15 cellular contexts compared by ENCODE assay signal in the genomic region with DNA sequence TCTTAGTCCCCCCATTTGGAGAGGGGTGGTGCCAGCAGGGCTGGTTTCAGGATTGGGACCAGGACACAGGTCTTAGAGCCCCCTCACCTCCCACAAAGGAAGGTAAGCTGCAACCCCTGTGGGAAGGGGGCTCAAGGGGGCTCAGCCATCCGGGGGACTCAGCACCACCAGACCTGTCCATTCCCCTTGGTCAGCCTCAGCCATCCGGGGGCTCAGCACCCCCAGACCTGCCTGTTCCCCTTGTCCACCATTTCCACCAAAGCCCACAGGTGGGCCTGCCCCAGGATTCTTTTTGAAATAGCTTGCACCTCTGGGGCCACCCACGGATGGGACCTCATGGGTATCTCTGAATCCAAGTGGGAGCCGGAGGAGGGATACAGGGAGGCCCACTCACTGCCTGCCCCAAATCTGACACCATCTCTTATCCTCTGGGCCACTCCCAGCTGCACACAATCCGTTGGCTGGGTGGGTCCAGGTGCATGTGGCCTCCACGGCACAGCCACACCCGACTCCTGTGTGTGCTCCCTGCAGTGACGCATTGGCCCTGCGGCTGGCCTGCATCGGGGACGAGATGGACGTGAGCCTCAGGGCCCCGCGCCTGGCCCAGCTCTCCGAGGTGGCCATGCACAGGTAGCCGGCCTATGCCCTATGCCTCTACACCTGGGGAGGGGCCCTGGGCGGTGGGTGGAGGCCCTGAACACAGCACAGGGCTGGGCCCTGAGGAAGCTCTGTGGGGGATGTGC. TPM values are rescaled to one million over a fixed set of nuclear protein-coding genes. Genes with fewer than 3 reads are reported as not detected.
DNase-seq lines count a peak whose midpoint lies in the region; ATAC-seq, FAIRE-seq and TF ChIP-seq lines count a peak whose summit lies in the region.
"Had no signal": no experiment of that assay in that cellular context is flagged by ENCODE, and none has a peak within 500 bp of the region (broad histone marks: within the 10 kb centered on the region; RNA-seq: fewer than 3 reads in every experiment).

No MANE protein-coding gene starts in this region.

- TF ChIP-seq CTCF in HCT116 (IDR thresholded peaks at IDR 0.05 in 2 of 3, conservative IDR thresholded peaks at IDR 0.05 in 1 of 3; ENCODE audit: borderline replicate concordance in 1 of 3, insufficient read depth in 1 of 3, low read depth in 2 of 3, low read length in 2 of 3) = no peak
- no peak for TF ChIP-seq CTCF in K562 (IDR thresholded peaks at IDR 0.05 in 2 of 3, conservative IDR thresholded peaks at IDR 0.05 in 1 of 3; ENCODE audit: insufficient read depth in 2 of 3, low read depth in 1 of 3, low read length in 3 of 3)
- TF ChIP-seq CTCF in osteocyte (IDR thresholded peaks at IDR 0.05) = no peak

- TF ChIP-seq EP300 in K562 (IDR thresholded peaks at IDR 0.05; ENCODE audit: low read length) = no peak

- no peak overlapping the region for H3K27ac Mint-ChIP-seq in osteocyte (ENCODE audit: unreplicated experiment)

- 24% methylated on average over 15 of the region's 17 CpGs for WGBS in K562 (ENCODE audit: insufficient coverage, low coverage, missing lambda C conversion rate)

- peak overlapping the region; percentile 93 for H3K9ac ChIP-seq in HCT116 (ENCODE audit: low read length)
- H3K9ac ChIP-seq in K562 (ENCODE audit: insufficient read depth in 1 of 2, low read depth in 2 of 2, low read length in 2 of 2) = peak overlapping the region in 1 of 2 experiments; percentile 71; a peak in 2 of 4 replicates
- H3K9ac ChIP-seq in mucosa of stomach (ENCODE audit: low read length) = peak overlapping the region; percentile 82
- H3K9ac ChIP-seq: parathyroid adenoma had no signal

- no peaks in the 10 kb centered on the region for H3K27me3 Mint-ChIP-seq in osteocyte (ENCODE audit: unreplicated experiment)

- H3K4me3 ChIP-seq in HCT116 (replicated peaks in 1 of 2; ENCODE audit: low read depth in 1 of 2, low read length in 2 of 2) (peak overlapping the region; percentile 71 to 76), K562 (no peak overlapping the region), mucosa of stomach (ENCODE audit: low read length) (peak overlapping the region; percentile 37)
- H3K4me3 ChIP-seq: heart left ventricle had no signal

- TF ChIP-seq RAD21 in HCT116 (IDR thresholded peaks at IDR 0.05; ENCODE audit: low read depth) = no peak
- TF ChIP-seq RAD21 in K562 (CRISPR knock-in tag; conservative IDR thresholded peaks at IDR 0.05 in 1 of 2, IDR thresholded peaks at IDR 0.05 in 1 of 2) = no peak

- no peak overlapping the region for H2AFZ ChIP-seq in HCT116 (ENCODE audit: low read depth, low read length, poor library complexity, severe bottlenecking)
- no peak overlapping the region for H2AFZ ChIP-seq in K562 (ENCODE audit: low read depth, low read length)
- H2AFZ ChIP-seq: parathyroid adenoma had no signal

- RAD21 ChIA-PET in HCT116 (lab: Charles Lee; ENCODE audit: low non-redundant PET in 1 of 2, low total read pairs in 2 of 2, uncharacterized antibody in 2 of 2, unreplicated experiment in 2 of 2) = interaction anchor here in 1 of 2 experiments (0.6 to 1.0 kb wide), 2 partner anchors 9 to 512 kb away, joined by 3 to 4 read pairs; no protein-coding TSS in a partner anchor

- peak overlapping the region; percentile 99 for H3K27ac ChIP-seq in HCT116 (ENCODE audit: low read depth, low read length)
- no peak overlapping the region for H3K27ac ChIP-seq in K562 (ENCODE audit: extremely low read depth, low read depth, low read length)
- H3K27ac ChIP-seq: C4-2B, heart left ventricle, parathyroid adenoma had no signal

- H3K9me3 Mint-ChIP-seq in osteocyte (ENCODE audit: unreplicated experiment) = no peaks in the 10 kb centered on the region
- H3K9me3 Mint-ChIP-seq: stimulated activated naive B cell treated with anti-CD40 and anti-IgM and Interleukin-4, amounts not matched to agents 10 μg/mL and 1 μg/mL and 100 μg/mL, for 72 hours had no signal

- in situ Hi-C loops in K562 (cut with MboI) = no loop called here

- BruUV-seq in HCT116 (replicated peaks; lab: Mats Ljungman, UMichigan) (TSS peak; percentile 51), K562 (replicated peaks; lab: Mats Ljungman, UMichigan) (no TSS peak)

- H3K9me3 ChIP-seq in HCT116 (ENCODE audit: control insufficient read depth in 1 of 2, insufficient read depth in 1 of 2, low read depth in 1 of 2, low read length in 2 of 2) (no peaks in the 10 kb centered on the region), K562 (replicated peaks; ENCODE audit: control insufficient read depth, insufficient read depth, low read depth, low read length) (no peaks in the 10 kb centered on the region), mucosa of stomach (ENCODE audit: control insufficient read depth, low read length) (no peaks in the 10 kb centered on the region)
- H3K9me3 ChIP-seq: heart left ventricle had no signal

- DNase-seq in HCT116 (ENCODE audit: low read depth, low spot score) (peak; percentile 69), K562 (ENCODE audit: extremely low read depth in 1 of 4, low spot score in 3 of 4) (peak; percentile 32 to 63 (median 46)), osteocyte (ENCODE audit: extremely low spot score, unreplicated experiment) (no peak), NCI-H1048 (lab: John Stamatoyannopoulos, UW) (no peak)
- DNase-seq: amniotic stem cell; heart left ventricle; MM.1S; NCI-H510A; Right ventricle myocardium superior; stimulated activated naive B cell treated with anti-CD40 and anti-IgM and Interleukin-4, amounts not matched to agents 10 μg/mL and 1 μg/mL and 100 μg/mL, for 72 hours had no signal

- peaks cover 11% of the 10 kb centered on the region for H3K4me1 Mint-ChIP-seq in osteocyte (ENCODE audit: unreplicated experiment)

- H3K27me3 ChIP-seq in HCT116 (ENCODE audit: insufficient read depth, low read length) = no peaks in the 10 kb centered on the region
- no peaks in the 10 kb centered on the region for H3K27me3 ChIP-seq in K562 (ENCODE audit: control insufficient read depth in 2 of 2, insufficient read depth in 2 of 2, low read length in 2 of 2)
- H3K27me3 ChIP-seq in mucosa of stomach (ENCODE audit: control insufficient read depth, insufficient read depth, low read length) = no peaks in the 10 kb centered on the region
- H3K27me3 ChIP-seq: heart left ventricle had no signal

- H3K9me1 ChIP-seq in K562 (ENCODE audit: control insufficient read depth, insufficient read depth, low read length) = no peaks in the 10 kb centered on the region

- H3K4me1 ChIP-seq in HCT116 (ENCODE audit: control insufficient read depth in 1 of 2, insufficient read depth in 2 of 2, low read length in 2 of 2) = peaks cover 35 to 59% of the 10 kb centered on the region in 2 experiments
- peaks cover 8 to 41% of the 10 kb centered on the region in 2 experiments; a peak in 4 of 5 replicates for H3K4me1 ChIP-seq in K562 (replicated peaks in 1 of 2; ENCODE audit: control insufficient read depth in 2 of 2, insufficient read depth in 2 of 2, low read length in 2 of 2)
- H3K4me1 ChIP-seq in mucosa of stomach (ENCODE audit: control insufficient read depth, insufficient read depth, low read length) = peaks cover 66% of the 10 kb centered on the region
- H3K4me1 ChIP-seq: parathyroid adenoma had no signal

- intact Hi-C loops in HCT116 (cut with micrococcal nuclease) = no loop called here
- intact Hi-C loops in K562 (cut with micrococcal nuclease) = no loop called here

- H3K9me2 ChIP-seq in HCT116 (ENCODE audit: insufficient read depth) = no peaks in the 10 kb centered on the region

- TF ChIP-seq POLR2A in HCT116 (IDR thresholded peaks at IDR 0.05; ENCODE audit: borderline replicate concordance, extremely low read depth, insufficient read depth, insufficient read length) (no peak), K562 (conservative IDR thresholded peaks at IDR 0.05) (no peak)

- H3K36me3 ChIP-seq in HCT116 (ENCODE audit: control insufficient read depth in 1 of 2, insufficient read depth in 2 of 2, low read length in 2 of 2) = peaks cover 3 to 17% of the 10 kb centered on the region in 2 experiments; a peak in 3 of 4 replicates
- peaks cover 6% of the 10 kb centered on the region; the same call in 1 of the 3 replicates for H3K36me3 ChIP-seq in K562 (ENCODE audit: control insufficient read depth, insufficient read depth, low read length)
- H3K36me3 ChIP-seq in mucosa of stomach (ENCODE audit: control insufficient read depth, insufficient read depth, low read length) = no peaks in the 10 kb centered on the region

- CTCF ChIA-PET in HCT116 (lab: Charles Lee) (interaction anchor here (2.1 to 2.6 kb wide), 2 partner anchors 9 to 37 kb away, joined by 7 to 10 read pairs; no protein-coding TSS in a partner anchor), K562 (lab: Yijun Ruan, JAX; ENCODE audit: low intra/inter-chr PET ratio) (no interaction called here)

- FAIRE-seq in K562 (lab: Jason Lieb, UNC) = no peak
- FAIRE-seq: TTC549 had no signal

- H3K4me3 Mint-ChIP-seq in osteocyte (ENCODE audit: unreplicated experiment) = no peak overlapping the region
- H3K4me3 Mint-ChIP-seq: stimulated activated naive B cell treated with anti-CD40 and anti-IgM and Interleukin-4, amounts not matched to agents 10 μg/mL and 1 μg/mL and 100 μg/mL, for 72 hours had no signal

- POLR2A ChIA-PET in HCT116 (lab: Charles Lee) (interaction anchor here (0.9 to 3.1 kb wide), 10 partner anchors 9 to 512 kb away, joined by 3 to 28 read pairs (median 4); partner anchors contain the start of genes BIK, PACSIN2, POLDIP3 and TSPO), K562 (lab: Yijun Ruan, JAX) (interaction anchor here (0.7 to 1.1 kb wide), 2 partner anchors 11 to 14 kb away, joined by 3 to 5 read pairs; no protein-coding TSS in a partner anchor)

- H3K79me2 ChIP-seq in HCT116 (ENCODE audit: insufficient read depth, low read length) (peaks cover 38% of the 10 kb centered on the region), K562 (ENCODE audit: control insufficient read depth, insufficient read depth, low read length) (no peaks in the 10 kb centered on the region)
- H3K79me2 ChIP-seq: parathyroid adenoma had no signal

- no peaks in the 10 kb centered on the region for H3K36me3 Mint-ChIP-seq in osteocyte (ENCODE audit: unreplicated experiment)

- ATAC-seq in HCT116 (peak; percentile 78), K562 (peak; percentile 65), GM19467 (IDR thresholded peaks at IDR 0.05; ENCODE audit: unreplicated experiment) (no peak)

- H3K4me2 ChIP-seq in HCT116 (ENCODE audit: low read length) = peak overlapping the region; percentile 99
- H3K4me2 ChIP-seq in K562 (ENCODE audit: insufficient read depth, low read length) = no peak overlapping the region

- H4K20me1 ChIP-seq in HCT116 (ENCODE audit: insufficient read depth) = no peaks in the 10 kb centered on the region
- H4K20me1 ChIP-seq in K562 (replicated peaks; ENCODE audit: control insufficient read depth, insufficient read depth, low read length) = no peaks in the 10 kb centered on the region

RNA-seq across cellular contexts. Expression of gene MCAT, which starts 15.9 kb away (rescaled TPM):
- 34.8 TPM for total RNA-seq in HCT116 (2021; ENCODE audit: unreplicated experiment)
- 19.0 and 20.8 TPM in 2 replicates for polyA plus RNA-seq in HCT116 (2012)
- 25.0 and 49.3 TPM in 2 replicates for total RNA-seq in K562 (2011; cell fraction: chromatin; rRNA removed; ENCODE audit: low replicate concordance)
- 30.9 and 31.7 TPM in 2 replicates for total RNA-seq in K562 (2011; cell fraction: nucleolus; rRNA removed)
- 31.2 and 31.8 TPM in 2 replicates for total RNA-seq in K562 (2011; cell fraction: nucleoplasm; rRNA removed)
- total RNA-seq in K562 (2014; rRNA removed) = 23.7 and 28.4 TPM in 2 replicates
- total RNA-seq in K562 (2014; rRNA removed; fragmentation: Illumina TruSeq; extraction: Trizol) = 8.1 and 9.6 TPM in 2 replicates
- 11.7 and 12.4 TPM in 2 replicates for total RNA-seq in K562 (2015; rRNA removed; fragmentation: Illumina TruSeq; extraction: Trizol)
- 26.3 and 27.8 TPM in 2 replicates for total RNA-seq in K562 (2021)
- polyA plus RNA-seq in K562 (2011; rRNA removed) = 13.9 and 14.0 TPM in 2 replicates
- polyA plus RNA-seq in K562 (2011; cell fraction: cytosol; rRNA removed) = 17.7 and 40.8 TPM in 2 replicates
- polyA plus RNA-seq in K562 (2011; cell fraction: nucleus; rRNA removed) = 13.2 and 14.3 TPM in 2 replicates
- polyA plus RNA-seq in K562 (2012) = 12.8 and 15.3 TPM in 2 replicates
- polyA plus RNA-seq in K562 (2014; fragmentation: Illumina TruSeq; extraction: Trizol) = 15.0 TPM in 2 replicates
- 1 to 10 TPM; 3.3 to 4.6 TPM for polyA plus RNA-seq in K562 (2014; fragmentation: Nextera tagmentation; extraction: Ambion mirVana)
- polyA plus RNA-seq in K562 (2014; rRNA removed) = 25.3 and 27.7 TPM in 2 replicates
- polyA minus RNA-seq in K562 (2011; rRNA and poly(A)+ RNA removed) = 15.7 and 17.6 TPM in 2 replicates
- polyA minus RNA-seq in K562 (2011; cell fraction: cytosol; rRNA and poly(A)+ RNA removed) = 9.4 and 11.2 TPM in 2 replicates
- polyA minus RNA-seq in K562 (2011; cell fraction: nucleus; rRNA and poly(A)+ RNA removed) = 8.2 and 15.8 TPM in 2 replicates
- 16.5 and 16.6 TPM in 2 replicates for total RNA-seq in osteocyte

RNA-seq across cellular contexts. Expression of gene BIK, which starts 16.8 kb away (rescaled TPM):
- total RNA-seq in HCT116 (2021; ENCODE audit: unreplicated experiment) (31.0 TPM), K562 (2014; rRNA removed) (0.18 and 0.69 TPM in 2 replicates), K562 (2014; rRNA removed; fragmentation: Illumina TruSeq; extraction: Trizol) (0.15 and 0.19 TPM in 2 replicates), K562 (2015; rRNA removed; fragmentation: Illumina TruSeq; extraction: Trizol) (not detected in 2 replicates), K562 (2021) (0.20 and 0.22 TPM in 2 replicates), osteocyte (not detected in 2 replicates)
- polyA plus RNA-seq in HCT116 (2012) = 30.0 and 30.2 TPM in 2 replicates
- not detected in 2 replicates for total RNA-seq in K562 (2011; cell fraction: chromatin; rRNA removed; ENCODE audit: low replicate concordance)
- total RNA-seq in K562 (2011; cell fraction: nucleolus; rRNA removed) = 0.33 TPM in 1 of 2 replicates, not detected in the other
- total RNA-seq in K562 (2011; cell fraction: nucleoplasm; rRNA removed) = not detected in 2 replicates
- polyA plus RNA-seq in K562 (2011; rRNA removed) (0.08 and 0.34 TPM in 2 replicates), K562 (2014; fragmentation: Illumina TruSeq; extraction: Trizol) (not detected in 2 replicates), K562 (2014; fragmentation: Nextera tagmentation; extraction: Ambion mirVana) (not detected), K562 (2014; rRNA removed) (0.23 and 0.28 TPM in 2 replicates)
- 0.58 and 0.78 TPM in 2 replicates for polyA plus RNA-seq in K562 (2011; cell fraction: cytosol; rRNA removed)
- polyA plus RNA-seq in K562 (2011; cell fraction: nucleus; rRNA removed) = 0.41 TPM in 1 of 2 replicates, not detected in the other
- polyA plus RNA-seq in K562 (2012) = 0.10 and 0.18 TPM in 2 replicates
- not detected in 2 replicates for polyA minus RNA-seq in K562 (2011; rRNA and poly(A)+ RNA removed)
- not detected in 2 replicates for polyA minus RNA-seq in K562 (2011; cell fraction: cytosol; rRNA and poly(A)+ RNA removed)
- polyA minus RNA-seq in K562 (2011; cell fraction: nucleus; rRNA and poly(A)+ RNA removed) = not detected in 2 replicates
- total RNA-seq: Right ventricle myocardium superior had no signal

RNA-seq across cellular contexts. Expression of gene TSPO, which starts 24.0 kb away (rescaled TPM):
- total RNA-seq in HCT116 (2021; ENCODE audit: unreplicated experiment) (192 TPM), K562 (2014; rRNA removed) (108 and 141 TPM in 2 replicates), K562 (2014; rRNA removed; fragmentation: Illumina TruSeq; extraction: Trizol) (6.0 and 7.2 TPM in 2 replicates), K562 (2015; rRNA removed; fragmentation: Illumina TruSeq; extraction: Trizol) (25.3 and 29.2 TPM in 2 replicates), K562 (2021) (81.7 and 82.4 TPM in 2 replicates), osteocyte (70.6 and 73.3 TPM in 2 replicates)
- polyA plus RNA-seq in HCT116 (2012) = 201 and 205 TPM in 2 replicates
- 4.2 and 18.3 TPM in 2 replicates for total RNA-seq in K562 (2011; cell fraction: chromatin; rRNA removed; ENCODE audit: low replicate concordance)
- total RNA-seq in K562 (2011; cell fraction: nucleolus; rRNA removed) = 30.4 and 33.7 TPM in 2 replicates
- 12.2 and 13.5 TPM in 2 replicates for total RNA-seq in K562 (2011; cell fraction: nucleoplasm; rRNA removed)
- polyA plus RNA-seq in K562 (2011; rRNA removed) (29.0 and 49.9 TPM in 2 replicates), K562 (2014; fragmentation: Illumina TruSeq; extraction: Trizol) (11.5 and 38.8 TPM in 2 replicates), K562 (2014; fragmentation: Nextera tagmentation; extraction: Ambion mirVana) (10 to 100 TPM in 1 of 2 experiments, 1 to 10 TPM in 1; 4.9 to 18.0 TPM), K562 (2014; rRNA removed) (126 and 139 TPM in 2 replicates)
- polyA plus RNA-seq in K562 (2011; cell fraction: cytosol; rRNA removed) = 81.9 and 251 TPM in 2 replicates
- polyA plus RNA-seq in K562 (2011; cell fraction: nucleus; rRNA removed) = 42.5 and 50.8 TPM in 2 replicates
- polyA plus RNA-seq in K562 (2012) = 45.5 and 82.4 TPM in 2 replicates
- polyA minus RNA-seq in K562 (2011; rRNA and poly(A)+ RNA removed) = 2.7 and 3.9 TPM in 2 replicates
- 15.2 and 30.7 TPM in 2 replicates for polyA minus RNA-seq in K562 (2011; cell fraction: cytosol; rRNA and poly(A)+ RNA removed)
- 7.3 and 7.7 TPM in 2 replicates for polyA minus RNA-seq in K562 (2011; cell fraction: nucleus; rRNA and poly(A)+ RNA removed)

RNA-seq across cellular contexts. Expression of gene TTLL1, which starts 38.1 kb away (rescaled TPM):
- total RNA-seq in HCT116 (2021; ENCODE audit: unreplicated experiment) (4.3 TPM), K562 (2014; rRNA removed) (0.14 and 0.29 TPM in 2 replicates), K562 (2014; rRNA removed; fragmentation: Illumina TruSeq; extraction: Trizol) (0.22 and 0.25 TPM in 2 replicates), K562 (2015; rRNA removed; fragmentation: Illumina TruSeq; extraction: Trizol) (0.19 and 0.43 TPM in 2 replicates), K562 (2021) (0.16 and 0.29 TPM in 2 replicates), osteocyte (16.5 and 21.5 TPM in 2 replicates)
- polyA plus RNA-seq in HCT116 (2012) = 6.8 and 7.4 TPM in 2 replicates
- total RNA-seq in K562 (2011; cell fraction: chromatin; rRNA removed; ENCODE audit: low replicate concordance) = 0.49 and 0.81 TPM in 2 replicates
- total RNA-seq in K562 (2011; cell fraction: nucleolus; rRNA removed) = 0.33 and 0.66 TPM in 2 replicates
- total RNA-seq in K562 (2011; cell fraction: nucleoplasm; rRNA removed) = 0.37 TPM in 1 of 2 replicates, not detected in the other
- polyA plus RNA-seq in K562 (2011; rRNA removed) (0.85 and 1.7 TPM in 2 replicates), K562 (2014; fragmentation: Illumina TruSeq; extraction: Trizol) (0.26 and 0.36 TPM in 2 replicates), K562 (2014; fragmentation: Nextera tagmentation; extraction: Ambion mirVana) (under 1 TPM; 0.06 to 0.08 TPM), K562 (2014; rRNA removed) (0.17 and 0.76 TPM in 2 replicates)
- polyA plus RNA-seq in K562 (2011; cell fraction: cytosol; rRNA removed) = 0.94 and 2.0 TPM in 2 replicates
- 0.64 and 1.2 TPM in 2 replicates for polyA plus RNA-seq in K562 (2011; cell fraction: nucleus; rRNA removed)
- polyA plus RNA-seq in K562 (2012) = 0.43 and 2.2 TPM in 2 replicates
- 0.63 and 1.1 TPM in 2 replicates for polyA minus RNA-seq in K562 (2011; rRNA and poly(A)+ RNA removed)
- polyA minus RNA-seq in K562 (2011; cell fraction: cytosol; rRNA and poly(A)+ RNA removed) = not detected in 2 replicates
- 0.27 and 0.44 TPM in 2 replicates for polyA minus RNA-seq in K562 (2011; cell fraction: nucleus; rRNA and poly(A)+ RNA removed)

RNA-seq across cellular contexts. Expression of gene TTLL12, which starts 59.6 kb away (rescaled TPM):
- total RNA-seq in HCT116 (2021; ENCODE audit: unreplicated experiment) (100 TPM), K562 (2014; rRNA removed) (110 and 158 TPM in 2 replicates), K562 (2014; rRNA removed; fragmentation: Illumina TruSeq; extraction: Trizol) (15.6 and 19.4 TPM in 2 replicates), K562 (2015; rRNA removed; fragmentation: Illumina TruSeq; extraction: Trizol) (43.0 and 46.7 TPM in 2 replicates), K562 (2021) (125 and 128 TPM in 2 replicates), osteocyte (33.7 and 35.6 TPM in 2 replicates)
- 69.1 and 73.8 TPM in 2 replicates for polyA plus RNA-seq in HCT116 (2012)
- total RNA-seq in K562 (2011; cell fraction: chromatin; rRNA removed; ENCODE audit: low replicate concordance) = 25.0 and 72.9 TPM in 2 replicates
- 53.6 and 60.0 TPM in 2 replicates for total RNA-seq in K562 (2011; cell fraction: nucleolus; rRNA removed)
- 38.6 and 40.0 TPM in 2 replicates for total RNA-seq in K562 (2011; cell fraction: nucleoplasm; rRNA removed)
- polyA plus RNA-seq in K562 (2011; rRNA removed) (34.1 and 51.4 TPM in 2 replicates), K562 (2014; fragmentation: Illumina TruSeq; extraction: Trizol) (70.4 and 136 TPM in 2 replicates), K562 (2014; fragmentation: Nextera tagmentation; extraction: Ambion mirVana) (1 to 10 TPM; 1.3 to 1.6 TPM), K562 (2014; rRNA removed) (75.2 and 82.3 TPM in 2 replicates)
- 41.6 and 126 TPM in 2 replicates for polyA plus RNA-seq in K562 (2011; cell fraction: cytosol; rRNA removed)
- 57.2 and 116 TPM in 2 replicates for polyA plus RNA-seq in K562 (2011; cell fraction: nucleus; rRNA removed)
- polyA plus RNA-seq in K562 (2012) = 74.1 and 75.9 TPM in 2 replicates
- 18.4 and 27.6 TPM in 2 replicates for polyA minus RNA-seq in K562 (2011; rRNA and poly(A)+ RNA removed)
- 57.8 and 61.9 TPM in 2 replicates for polyA minus RNA-seq in K562 (2011; cell fraction: cytosol; rRNA and poly(A)+ RNA removed)
- polyA minus RNA-seq in K562 (2011; cell fraction: nucleus; rRNA and poly(A)+ RNA removed) = 24.0 and 25.8 TPM in 2 replicates

Comparison
In these comparisons a context has a peak if more than half of its experiments do, and no peak if none do; other contexts are left out.
1. DNase-seq: peak in HCT116 (single experiment) and K562 (4 of 4); none in osteocyte (single experiment) and NCI-H1048 (single experiment).
2. RNA of gene BIK, which starts 16.8 kb away (total RNA-seq): 31.0 TPM in HCT116 (single experiment); 0.15 to 0.69 TPM in K562 and not detected in osteocyte; every median in the first group is over 10 times any median in the second.
3. Of the 22 proteins assayed by ChIP-seq in both K562 and HCT116: peak only in K562: none; only in HCT116: POLR2AphosphoS5, SIN3A, SP1, YY1 and ZFX; in both: MAX; in neither: 16.